In the genomic region with DNA sequence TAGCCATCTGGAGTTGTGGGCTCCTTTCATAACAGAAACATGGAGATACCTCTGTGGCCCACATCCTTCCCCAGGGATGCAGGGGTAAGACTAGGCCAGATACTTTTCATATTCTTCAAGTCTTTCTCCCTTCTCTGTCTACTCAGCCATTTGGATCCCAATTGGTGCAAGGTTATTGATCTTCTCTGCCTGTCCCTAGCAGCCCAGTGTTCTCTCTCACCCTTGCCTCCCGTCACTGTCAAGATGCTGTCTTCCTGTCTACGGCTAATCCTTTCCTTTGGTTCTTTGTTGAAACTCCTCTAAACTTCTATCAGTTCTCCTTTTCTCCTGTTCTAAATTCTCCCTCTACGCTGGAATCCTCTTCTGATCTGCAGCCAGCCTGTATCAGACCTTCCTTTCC, we compare ENCODE assay signal across 23 cellular contexts.
"Had no signal": no experiment of that assay in that cellular context is flagged by ENCODE, and none has a peak within 500 bp of the region (broad histone marks: within the 10 kb centered on the region; RNA-seq: fewer than 3 reads in every experiment).

No MANE protein-coding gene starts in this region.

- H3K9me3 ChIP-seq: ascending aorta, right atrium auricular region, thyroid gland had no signal

- H3K27me3 Mint-ChIP-seq: activated naive CD4-positive, alpha-beta T cell treated with anti-CD3 and anti-CD28 coated beads, Interleukin-2, amount 50 U/mL, for 24 hours; dendritic cell treated with granulocyte-macrophage colony-stimulating factor and Interleukin-4, amounts not matched to agents 40 ng/mL and 50 ng/mL, for 4 days had no signal

- H3K4me3 Mint-ChIP-seq: activated naive CD4-positive, alpha-beta T cell treated with anti-CD3 and anti-CD28 coated beads, Interleukin-2, amount 50 U/mL, for 24 hours; activated T-cell treated with anti-CD3 and anti-CD28 coated beads, Interleukin-2, amount 50 U/mL, for 72 hours; dendritic cell treated with granulocyte-macrophage colony-stimulating factor and Interleukin-4, amounts not matched to agents 40 ng/mL and 50 ng/mL, for 4 days; effector memory CD8-positive, alpha-beta T cell; nephron; T-helper 1 cell treated with Interleukin-12 subunit alpha and Interleukin-12 subunit beta and Interleukin-4 antibody, amounts not matched to agents 30 μg/mL and 1 μg/mL, for 36 hours had no signal

- H3K9me3 Mint-ChIP-seq: activated naive CD4-positive, alpha-beta T cell treated with anti-CD3 and anti-CD28 coated beads, Interleukin-2, amount 50 U/mL, for 24 hours; activated T-cell treated with anti-CD3 and anti-CD28 coated beads, Interleukin-2, amount 50 U/mL, for 72 hours; dendritic cell treated with granulocyte-macrophage colony-stimulating factor and Interleukin-4, amounts not matched to agents 40 ng/mL and 50 ng/mL, for 4 days; effector memory CD8-positive, alpha-beta T cell; nephron; T-helper 1 cell treated with Interleukin-12 subunit alpha and Interleukin-12 subunit beta and Interleukin-4 antibody, amounts not matched to agents 30 μg/mL and 1 μg/mL, for 36 hours had no signal

- H3K4me3 ChIP-seq: ascending aorta, lung, right atrium auricular region, thyroid gland had no signal

- H3K4me1 ChIP-seq: ascending aorta, right atrium auricular region, thyroid gland had no signal

- H3K27me3 ChIP-seq: ascending aorta, right atrium auricular region, thyroid gland had no signal

- H3K36me3 Mint-ChIP-seq: activated naive CD4-positive, alpha-beta T cell treated with anti-CD3 and anti-CD28 coated beads, Interleukin-2, amount 50 U/mL, for 24 hours had no signal

- DNase-seq: activated CD4-positive, alpha-beta T cell treated with anti-CD3 and anti-CD28 coated beads for 1 hour; activated effector memory CD4-positive, alpha-beta T cell treated with anti-CD3 and anti-CD28 coated beads, Interleukin-2, amount 50 U/mL, for 16 hours; activated T-cell treated with anti-CD3 and anti-CD28 coated beads, Interleukin-2, amount 50 U/mL, for 72 hours; effector memory CD8-positive, alpha-beta T cell; foreskin melanocyte; kidney; midbrain; stimulated activated CD4-positive, alpha-beta T cell treated with anti-CD3 and anti-CD28 coated beads, Interleukin-12 subunit alpha, Interleukin-12 subunit beta, amount 100 ng/mL, for 4 hours; stimulated activated CD4-positive, alpha-beta T cell treated with anti-CD3 and anti-CD28 coated beads, Interleukin-1b, Interleukin-23, amount 100 ng/mL, for 48 hours; stimulated activated CD8-positive, alpha-beta memory T cell treated with anti-CD3 and anti-CD28 coated beads, Interleukin-4, amount 100 ng/mL, for 48 hours; stimulated activated naive CD4-positive, alpha-beta T cell; thyroid gland had no signal

- H3K36me3 ChIP-seq: ascending aorta, right atrium auricular region, thyroid gland had no signal

- H3K27ac ChIP-seq: ascending aorta, epithelial cell of prostate, right atrium auricular region, thyroid gland, VCaP had no signal

- FAIRE-seq: kidney, urothelium cell line had no signal

- ATAC-seq: activated T-cell treated with anti-CD3 and anti-CD28 coated beads, Interleukin-2, amount 50 U/mL, for 72 hours; effector memory CD8-positive, alpha-beta T cell; left lobe of liver had no signal

- H3K27ac Mint-ChIP-seq: activated naive CD4-positive, alpha-beta T cell treated with anti-CD3 and anti-CD28 coated beads, Interleukin-2, amount 50 U/mL, for 24 hours; activated T-cell treated with anti-CD3 and anti-CD28 coated beads, Interleukin-2, amount 50 U/mL, for 72 hours; dendritic cell treated with granulocyte-macrophage colony-stimulating factor and Interleukin-4, amounts not matched to agents 40 ng/mL and 50 ng/mL, for 4 days; effector memory CD8-positive, alpha-beta T cell; T-helper 1 cell treated with Interleukin-12 subunit alpha and Interleukin-12 subunit beta and Interleukin-4 antibody, amounts not matched to agents 30 μg/mL and 1 μg/mL, for 36 hours had no signal
